ENCODE assay signal across 9 cellular contexts in the genomic region with DNA sequence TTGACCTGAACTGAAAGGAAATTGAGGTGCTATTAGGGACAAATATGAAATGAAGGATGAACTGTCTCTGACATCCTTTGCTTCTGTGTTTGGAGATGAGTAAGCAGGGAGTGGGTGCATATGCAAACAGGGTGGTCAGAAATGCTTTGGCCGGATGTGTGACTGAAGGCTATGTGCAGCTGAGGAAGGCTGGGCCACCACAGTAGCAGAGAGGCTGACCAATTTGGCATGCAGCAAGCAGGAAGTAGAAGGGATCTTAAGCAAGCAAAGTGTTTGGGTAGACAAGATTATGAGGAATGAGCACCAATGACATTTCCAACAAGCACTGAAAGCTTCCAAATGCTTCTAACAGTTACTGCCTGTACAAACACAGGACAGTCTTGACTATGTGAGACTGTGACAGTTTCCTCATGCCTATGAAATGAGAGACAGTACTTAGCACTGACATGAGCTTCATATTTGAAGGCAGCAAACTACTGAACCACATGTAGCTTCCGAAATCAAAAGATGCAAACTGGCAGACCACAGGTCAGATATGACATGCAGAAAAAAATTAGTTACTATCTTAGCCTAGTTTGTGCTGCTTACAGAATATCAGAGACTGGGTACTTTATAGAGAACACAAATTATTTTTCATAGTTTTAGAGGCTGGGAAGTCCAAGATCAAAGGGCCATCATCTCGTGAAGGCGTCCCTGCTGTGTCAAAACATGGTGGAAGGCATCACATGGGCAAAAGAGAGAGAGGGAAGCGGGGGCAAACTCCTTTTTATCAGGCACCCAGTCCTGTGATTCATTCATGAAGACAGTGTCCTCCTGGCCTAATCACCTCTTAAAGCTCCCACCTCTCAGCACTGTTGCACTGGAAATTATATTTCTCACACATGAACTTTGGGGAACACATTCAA. TPM values are rescaled to one million over a fixed set of nuclear protein-coding genes. Genes with fewer than 3 reads are reported as not detected.
DNase-seq lines count a peak whose midpoint lies in the region; ATAC-seq and TF ChIP-seq lines count a peak whose summit lies in the region.
"Had no signal": no experiment of that assay in that cellular context is flagged by ENCODE, and none has a peak within 500 bp of the region (broad histone marks: within the 10 kb centered on the region; RNA-seq: fewer than 3 reads in every experiment).

No MANE protein-coding gene starts in this region.

- peaks cover 0 to 33% of the 10 kb centered on the region in 2 donors for H3K4me1 ChIP-seq in right atrium auricular region

- no peaks in the 10 kb centered on the region for H3K27me3 ChIP-seq in right atrium auricular region
- H3K27me3 ChIP-seq: tibial artery had no signal

- H3K4me3 ChIP-seq in GM12864 (ENCODE audit: low read depth, low read length) (peak overlapping the region; percentile 72), WI38 (ENCODE audit: low read depth, low read length) (peak overlapping the region; percentile 12; the same call in 1 of the 2 replicates), right atrium auricular region (no peak overlapping the region)
- H3K4me3 ChIP-seq: tibial artery had no signal

- H3K27ac ChIP-seq in right atrium auricular region = peak overlapping the region in 1 of 2 donors; percentile 18
- H3K27ac ChIP-seq: tibial artery had no signal

- peak; percentile 65 for ATAC-seq in GM21423 (IDR thresholded peaks at IDR 0.05; ENCODE audit: unreplicated experiment)

- H3K36me3 ChIP-seq in right atrium auricular region = no peaks in the 10 kb centered on the region

- peak; percentile 97 for DNase-seq in GM12864 (ENCODE audit: low read depth)
- peak; percentile 75 for DNase-seq in HS-27A (ENCODE audit: low read depth)
- DNase-seq in right atrium auricular region (ENCODE audit: low spot score) = peak; percentile 65
- DNase-seq in stimulated activated CD8-positive, alpha-beta memory T cell treated with anti-CD3 and anti-CD28 coated beads, Interleukin-7, amount 100 ng/mL, for 48 hours (ENCODE audit: extremely low read depth in 1 of 2, low read depth in 1 of 2) = peak; percentile 52 to 64
- no peak for DNase-seq in NCI-H446 (lab: John Stamatoyannopoulos, UW)
- no peak for DNase-seq in COLO829 (ENCODE audit: low spot score)

- TF ChIP-seq CTCF in GM12864 (IDR thresholded peaks at IDR 0.05; ENCODE audit: low read depth, low read length, missing control alignments) (no peak), WI38 (IDR thresholded peaks at IDR 0.05; ENCODE audit: low read depth, low read length) (no peak), right atrium auricular region (IDR thresholded peaks at IDR 0.05) (no peak)

- no peaks in the 10 kb centered on the region for H3K9me3 ChIP-seq in right atrium auricular region
- H3K9me3 ChIP-seq: tibial artery had no signal

RNA-seq across cellular contexts. Expression of gene ACTR3, which starts 3.2 kb away (rescaled TPM):
- total RNA-seq in right atrium auricular region = 10 to 100 TPM; 68.5 to 70.5 TPM

Comparison
In these comparisons a context has a peak if more than half of its experiments do, and no peak if none do; other contexts are left out.
1. DNase-seq: peak in GM12864 (single experiment), HS-27A (single experiment), right atrium auricular region (single experiment) and stimulated activated CD8-positive, alpha-beta memory T cell treated with anti-CD3 and anti-CD28 coated beads, Interleukin-7, amount 100 ng/mL, for 48 hours (2 of 2); none in NCI-H446 (0 of 2) and COLO829 (single experiment).
2. H3K4me3 ChIP-seq: peak in GM12864 (single experiment) and WI38 (single experiment); none in right atrium auricular region (0 of 2).